10 cellular contexts compared by ENCODE assay signal in genomic region chr3:129597792-129598381, GRCh38. TPM values are rescaled to one million over a fixed set of nuclear protein-coding genes. Genes with fewer than 3 reads are reported as not detected.
DNase-seq lines count a peak whose midpoint lies in the region; ATAC-seq, FAIRE-seq and TF ChIP-seq lines count a peak whose summit lies in the region.
"Had no signal": no experiment of that assay in that cellular context is flagged by ENCODE, and none has a peak within 500 bp of the region (broad histone marks: within the 10 kb centered on the region; RNA-seq: fewer than 3 reads in every experiment).

No MANE protein-coding gene starts in this region.

- H2BK120ac ChIP-seq in H9 (ENCODE audit: low read depth, low read length, poor library complexity, severe bottlenecking) = no peak overlapping the region

- H4K91ac ChIP-seq in H9 (ENCODE audit: insufficient read length, low read depth, low read length) = no peak overlapping the region

- peaks cover 67 to 85% of the 10 kb centered on the region in 2 experiments for H3K4me1 Mint-ChIP-seq in H9
- peaks cover 78% of the 10 kb centered on the region for H3K4me1 Mint-ChIP-seq in astrocyte (ENCODE audit: low read depth, unreplicated experiment)

- H2BK15ac ChIP-seq in H9 (ENCODE audit: low read depth, low read length) = no peak overlapping the region

- H3K9ac ChIP-seq in H9 (ENCODE audit: extremely low read depth, insufficient read length, low read length) = no peak overlapping the region
- H3K9ac ChIP-seq in astrocyte (ENCODE audit: low read length) = peak overlapping the region; percentile 79
- peak overlapping the region in 1 of 2 donors; percentile 35 for H3K9ac ChIP-seq in kidney (ENCODE audit: low read length in 2 of 2)
- H3K9ac ChIP-seq in subcutaneous abdominal adipose tissue (ENCODE audit: low read length in 5 of 5) = peak overlapping the region; percentile 59 to 95 (median 68)

- H3K4me3 Mint-ChIP-seq in H9 (peak overlapping the region in 1 of 2 experiments; percentile 5; a peak in 1 of 5 replicates), astrocyte (ENCODE audit: unreplicated experiment) (no peak overlapping the region)
- H3K4me3 Mint-ChIP-seq: activated B cell treated with CpG ODN at 0.5 μM for 24 hours had no signal

- H2AFZ ChIP-seq in H9 (ENCODE audit: low read length) (no peak overlapping the region), astrocyte (ENCODE audit: low read depth, low read length) (peak overlapping the region; percentile 54)

- no peak overlapping the region for H3K56ac ChIP-seq in H9 (ENCODE audit: insufficient read length, low read depth, low read length)

- H2AK5ac ChIP-seq in H9 (ENCODE audit: insufficient read length, low read length) = no peak overlapping the region

- ATAC-seq in GM21529 (IDR thresholded peaks at IDR 0.05; ENCODE audit: unreplicated experiment) = no peak
- ATAC-seq in GM21360 (IDR thresholded peaks at IDR 0.05; ENCODE audit: unreplicated experiment) = no peak

- H3K79me2 ChIP-seq in H9 (ENCODE audit: insufficient read depth, low read length) = peaks cover 3% of the 10 kb centered on the region; the same call in 1 of the 2 replicates
- H3K79me2 ChIP-seq in astrocyte (ENCODE audit: insufficient read depth, low read length) = peaks cover 89% of the 10 kb centered on the region

- H2BK20ac ChIP-seq in H9 (ENCODE audit: low read depth, low read length, poor library complexity, severe bottlenecking) = no peak overlapping the region

- no peak overlapping the region for H4K5ac ChIP-seq in H9 (ENCODE audit: insufficient read length, low read depth, low read length)

- H3K36me3 ChIP-seq in astrocyte (ENCODE audit: insufficient read depth, low read length) (no peaks in the 10 kb centered on the region), kidney (ENCODE audit: control insufficient read depth in 1 of 2, insufficient read depth in 2 of 2, low read length in 2 of 2) (no peaks in the 10 kb centered on the region), subcutaneous abdominal adipose tissue (ENCODE audit: control insufficient read depth in 5 of 5, insufficient read depth in 5 of 5, low read length in 5 of 5) (peaks cover 0 to 15% (median 5%) of the 10 kb centered on the region in 5 donors)

- H2BK5ac ChIP-seq in H9 (ENCODE audit: insufficient read length, low read length) = no peak overlapping the region

- H3K14ac ChIP-seq in H9 (ENCODE audit: insufficient read depth, low read length) = no peak overlapping the region

- peaks cover 0 to 1% (median 0%) of the 10 kb centered on the region in 3 experiments; a peak in 2 of 7 replicates for H3K36me3 Mint-ChIP-seq in H9 (ENCODE audit: insufficient read depth in 1 of 3, low read depth in 3 of 3)
- peaks cover 2% of the 10 kb centered on the region for H3K36me3 Mint-ChIP-seq in astrocyte (ENCODE audit: low read depth, unreplicated experiment)

- no peak overlapping the region for H3K23ac ChIP-seq in H9 (ENCODE audit: insufficient read length, low read depth, low read length)

- intact Hi-C loops in kidney (cut with DNase I) = no loop called here

- no peaks in the 10 kb centered on the region for H3K23me2 ChIP-seq in H9 (ENCODE audit: insufficient read length, low read depth, low read length, poor library complexity, severe bottlenecking)

- peak overlapping the region; percentile 67 to 92 (median 71); a peak in 6 of 7 replicates for H3K27ac Mint-ChIP-seq in H9
- peak overlapping the region; percentile 69 for H3K27ac Mint-ChIP-seq in astrocyte (ENCODE audit: unreplicated experiment)
- H3K27ac Mint-ChIP-seq: activated B cell treated with CpG ODN at 0.5 μM for 24 hours had no signal

- no peak overlapping the region for H3T11ph ChIP-seq in H9 (ENCODE audit: low read length)

- TF ChIP-seq CTCF in H9 (conservative IDR thresholded peaks at IDR 0.05) (no peak), astrocyte (IDR thresholded peaks at IDR 0.05; ENCODE audit: insufficient read depth, low read depth, low read length) (no peak), kidney (IDR thresholded peaks at IDR 0.05; ENCODE audit: borderline replicate concordance, extremely low read depth, insufficient read depth) (no peak)

- H2BK12ac ChIP-seq in H9 (ENCODE audit: insufficient read length, low read depth, low read length) = no peak overlapping the region

- H3K27ac ChIP-seq in H9 (ENCODE audit: insufficient read length, low read depth, low read length) (no peak overlapping the region), astrocyte (ENCODE audit: low read depth, low read length) (peak overlapping the region; percentile 91), kidney (ENCODE audit: low read depth in 2 of 2, low read length in 2 of 2) (peak overlapping the region; percentile 59 to 91), subcutaneous abdominal adipose tissue (ENCODE audit: low read depth, low read length) (peak overlapping the region; percentile 97)

- no peak overlapping the region for H3K4ac ChIP-seq in H9 (ENCODE audit: low read depth, low read length)

- H4K20me1 ChIP-seq in H9 (ENCODE audit: control insufficient read depth, insufficient read depth, insufficient read length) (no peaks in the 10 kb centered on the region), astrocyte (ENCODE audit: insufficient read depth, low read length) (peaks cover 20% of the 10 kb centered on the region)

- no peak for FAIRE-seq in astrocyte (lab: Jason Lieb, UNC)
- no peak for FAIRE-seq in kidney (lab: Jason Lieb, UNC)

- H3K79me1 ChIP-seq in H9 (ENCODE audit: insufficient read depth, low read depth, low read length, poor library complexity, severe bottlenecking) = no peaks in the 10 kb centered on the region

- no peak overlapping the region for H3K4me3 ChIP-seq in astrocyte (ENCODE audit: insufficient read depth, low read depth, low read length)
- H3K4me3 ChIP-seq in kidney (ENCODE audit: low read length in 2 of 2) = no peak overlapping the region
- H3K4me3 ChIP-seq in subcutaneous abdominal adipose tissue (ENCODE audit: low read depth in 1 of 5, low read length in 5 of 5) = peak overlapping the region in 4 of 5 donors; percentile 12 to 54 (median 38)

- DNase-seq in H9 = peak; percentile 66
- peak; percentile 24 for DNase-seq in astrocyte (ENCODE audit: low read depth)
- no peak for DNase-seq in kidney
- DNase-seq in T-helper 9 cell = no peak
- DNase-seq in HuH-7.5 (ENCODE audit: low spot score) = no peak
- DNase-seq: activated B cell treated with CpG ODN at 0.5 μM for 24 hours, NCI-H526 treated with DMSO at 0.1 percent for 48 hours had no signal

- no peaks in the 10 kb centered on the region for H3K9me3 ChIP-seq in H9 (ENCODE audit: control insufficient read depth, low read depth, low read length)
- H3K9me3 ChIP-seq in astrocyte (ENCODE audit: insufficient read depth, low read depth, low read length) = no peaks in the 10 kb centered on the region
- H3K9me3 ChIP-seq in kidney (ENCODE audit: control insufficient read depth in 1 of 2, low read length in 2 of 2) = no peaks in the 10 kb centered on the region
- no peaks in the 10 kb centered on the region for H3K9me3 ChIP-seq in subcutaneous abdominal adipose tissue (ENCODE audit: control insufficient read depth in 5 of 5, low read length in 5 of 5)

- H4K8ac ChIP-seq in H9 (replicated peaks; ENCODE audit: insufficient read length, low read depth, low read length) = no peak overlapping the region

- H3K27me3 Mint-ChIP-seq in H9 (ENCODE audit: low read depth) = no peaks in the 10 kb centered on the region
- H3K27me3 Mint-ChIP-seq in astrocyte (ENCODE audit: low read depth, unreplicated experiment) = no peaks in the 10 kb centered on the region

- no CpG with 5 or more reads among the region's 12 CpGs for WGBS in H9 (ENCODE audit: extremely low coverage, insufficient read length, low lambda C conversion rate)

- H3K18ac ChIP-seq in H9 (ENCODE audit: insufficient read length, low read depth, low read length) = no peak overlapping the region

- H3K4me1 ChIP-seq in H9 (ENCODE audit: insufficient read depth, low read length) = peaks cover 6% of the 10 kb centered on the region; the same call in 1 of the 2 replicates
- peaks cover 62% of the 10 kb centered on the region for H3K4me1 ChIP-seq in astrocyte (ENCODE audit: insufficient read depth, low read length)
- H3K4me1 ChIP-seq in kidney (ENCODE audit: control insufficient read depth in 1 of 2, insufficient read depth in 1 of 2, low read depth in 1 of 2, low read length in 2 of 2) = peaks cover 35 to 76% of the 10 kb centered on the region in 2 donors
- H3K4me1 ChIP-seq in subcutaneous abdominal adipose tissue (ENCODE audit: control insufficient read depth in 5 of 5, insufficient read depth in 5 of 5, low read length in 5 of 5) = peaks cover 60 to 100% (median 100%) of the 10 kb centered on the region in 5 donors

- H3K9me3 Mint-ChIP-seq in H9 = peaks cover 0 to 2% of the 10 kb centered on the region in 2 experiments; a peak in 1 of 5 replicates
- no peaks in the 10 kb centered on the region for H3K9me3 Mint-ChIP-seq in astrocyte (ENCODE audit: unreplicated experiment)
- H3K9me3 Mint-ChIP-seq: activated B cell treated with CpG ODN at 0.5 μM for 24 hours had no signal

- H3K4me2 ChIP-seq in H9 (ENCODE audit: insufficient read depth, insufficient read length, low read length) (no peak overlapping the region), astrocyte (ENCODE audit: low read length) (peak overlapping the region; percentile 80)

- no peaks in the 10 kb centered on the region for H3K27me3 ChIP-seq in H9 (ENCODE audit: insufficient read depth, low read length)
- no peaks in the 10 kb centered on the region for H3K27me3 ChIP-seq in astrocyte (ENCODE audit: insufficient read depth, low read length)
- H3K27me3 ChIP-seq in subcutaneous abdominal adipose tissue (ENCODE audit: control insufficient read depth in 5 of 5, insufficient read depth in 4 of 5, low read length in 5 of 5) = no peaks in the 10 kb centered on the region

RNA-seq across cellular contexts. Expression of gene PLXND1, which starts 8.6 kb away (rescaled TPM):
- total RNA-seq in H9 (2021) (48.4 and 50.9 TPM in 2 replicates), astrocyte (184 and 188 TPM in 2 replicates), kidney (152 TPM)
- 67.0 TPM for polyA plus RNA-seq in kidney (ENCODE audit: insufficient read depth, low read depth, low replicate concordance)

RNA-seq across cellular contexts. Expression of gene H1-8, which starts 54.9 kb away (rescaled TPM):
- not detected in 2 replicates for total RNA-seq in H9 (2021)
- not detected in 2 replicates for total RNA-seq in astrocyte
- not detected for total RNA-seq in kidney
- polyA plus RNA-seq in kidney (ENCODE audit: insufficient read depth, low read depth, low replicate concordance) = not detected
- total RNA-seq: activated B cell treated with CpG ODN at 0.5 μM for 24 hours had no signal

Comparison
In these comparisons a context has a peak if more than half of its experiments do, and no peak if none do; other contexts are left out.
1. DNase-seq: peak in H9 (single experiment) and astrocyte (single experiment); none in kidney (single experiment), T-helper 9 cell (single experiment) and HuH-7.5 (single experiment).
2. H3K4me3 ChIP-seq: peak in subcutaneous abdominal adipose tissue (4 of 5); none in astrocyte (single experiment) and kidney (0 of 2).